In genomic region chr21:14376854-14377253, GRCh38 we compare ENCODE assay signal across 22 cellular contexts. TPM values are rescaled to one million over a fixed set of nuclear protein-coding genes. Genes with fewer than 3 reads are reported as not detected.
DNase-seq lines count a peak whose midpoint lies in the region; ATAC-seq and TF ChIP-seq lines count a peak whose summit lies in the region.
"Had no signal": no experiment of that assay in that cellular context is flagged by ENCODE, and none has a peak within 500 bp of the region (broad histone marks: within the 10 kb centered on the region; RNA-seq: fewer than 3 reads in every experiment).

No MANE protein-coding gene starts in this region.

- H3K4me1 Mint-ChIP-seq in GM23338 = peaks cover 7% of the 10 kb centered on the region; the same call in 2 of the 3 replicates
- H3K4me1 Mint-ChIP-seq in endodermal cell = peaks cover 5% of the 10 kb centered on the region
- peaks cover 33% of the 10 kb centered on the region for H3K4me1 Mint-ChIP-seq in activated CD4-positive, alpha-beta T cell treated with anti-CD3 and anti-CD28 coated beads, Interleukin-2, amount 10 ng/mL, durations not matched to agents 7 days and 5 days

- H3K9me2 ChIP-seq in GM23338 (ENCODE audit: insufficient read depth) (no peaks in the 10 kb centered on the region), OCI-LY7 (ENCODE audit: insufficient read depth, low read length) (no peaks in the 10 kb centered on the region)

- no peak overlapping the region for H3K4me3 Mint-ChIP-seq in GM23338
- no peak overlapping the region for H3K4me3 Mint-ChIP-seq in endodermal cell
- no peak overlapping the region for H3K4me3 Mint-ChIP-seq in activated CD4-positive, alpha-beta T cell treated with anti-CD3 and anti-CD28 coated beads, Interleukin-2, amount 10 ng/mL, durations not matched to agents 7 days and 5 days
- H3K4me3 Mint-ChIP-seq: immature natural killer cell; stimulated activated naive CD8-positive, alpha-beta T cell treated with anti-CD3 and anti-CD28 coated beads, Interleukin-15, amount 100 ng/mL, for 72 hours had no signal

- H3K27ac ChIP-seq in A673 (ENCODE audit: low read depth, low read length, poor library complexity, severe bottlenecking) = no peak overlapping the region
- H3K27ac ChIP-seq in GM23338 (ENCODE audit: low read depth) = no peak overlapping the region
- H3K27ac ChIP-seq in OCI-LY7 (ENCODE audit: low read depth, low read length, poor library complexity, severe bottlenecking) = no peak overlapping the region
- no peak overlapping the region for H3K27ac ChIP-seq in endodermal cell (ENCODE audit: low read depth, low read length)
- H3K27ac ChIP-seq: adrenal gland, esophagus squamous epithelium, ovary, sigmoid colon, upper lobe of right lung had no signal

- POLR2A ChIA-PET in A673 (lab: Charles Lee; ENCODE audit: low non-redundant PET) = no interaction called here
- POLR2A ChIA-PET in OCI-LY7 (lab: Charles Lee) = no interaction called here
- POLR2A ChIA-PET in activated CD4-positive, alpha-beta T cell treated with anti-CD3 and anti-CD28 coated beads, Interleukin-2, amount 10 ng/mL, durations not matched to agents 7 days and 5 days (lab: Charles Lee) = no interaction called here

- CTCF ChIA-PET in A673 (lab: Charles Lee) (interaction anchor here (1.8 kb wide), 1 partner anchor 70 kb away, joined by 7 read pairs; no protein-coding TSS in a partner anchor), OCI-LY7 (lab: Charles Lee; ENCODE audit: unreplicated experiment) (no interaction called here)
- CTCF ChIA-PET in activated CD4-positive, alpha-beta T cell treated with anti-CD3 and anti-CD28 coated beads, Interleukin-2, amount 10 ng/mL, durations not matched to agents 7 days and 5 days (lab: Charles Lee) = no interaction called here

- H3K27ac Mint-ChIP-seq in GM23338 = no peak overlapping the region
- no peak overlapping the region for H3K27ac Mint-ChIP-seq in endodermal cell
- no peak overlapping the region for H3K27ac Mint-ChIP-seq in activated CD4-positive, alpha-beta T cell treated with anti-CD3 and anti-CD28 coated beads, Interleukin-2, amount 10 ng/mL, durations not matched to agents 7 days and 5 days
- H3K27ac Mint-ChIP-seq: immature natural killer cell had no signal

- H3K4me2 ChIP-seq in GM23338 (no peak overlapping the region), OCI-LY7 (ENCODE audit: low read length) (no peak overlapping the region)

- H2AFZ ChIP-seq in GM23338 (no peak overlapping the region), OCI-LY7 (ENCODE audit: low read length) (no peak overlapping the region)

- H3K36me3 Mint-ChIP-seq in GM23338 (ENCODE audit: low read depth) (peaks cover 63% of the 10 kb centered on the region), endodermal cell (ENCODE audit: low read depth) (peaks cover 66% of the 10 kb centered on the region)
- H3K36me3 Mint-ChIP-seq in activated CD4-positive, alpha-beta T cell treated with anti-CD3 and anti-CD28 coated beads, Interleukin-2, amount 10 ng/mL, durations not matched to agents 7 days and 5 days (ENCODE audit: low read depth) = peaks cover 43% of the 10 kb centered on the region

- intact Hi-C loops in A673 (cut with micrococcal nuclease; ENCODE audit: unreplicated experiment) = no loop called here
- intact Hi-C loops in OCI-LY7 (cut with micrococcal nuclease; ENCODE audit: unreplicated experiment) = loop anchor here (10.0 kb wide), 1 partner anchor 272 kb away; no protein-coding TSS in a partner anchor

- H3K9me3 Mint-ChIP-seq in GM23338 (no peaks in the 10 kb centered on the region), endodermal cell (no peaks in the 10 kb centered on the region)
- H3K9me3 Mint-ChIP-seq in activated CD4-positive, alpha-beta T cell treated with anti-CD3 and anti-CD28 coated beads, Interleukin-2, amount 10 ng/mL, durations not matched to agents 7 days and 5 days = no peaks in the 10 kb centered on the region
- H3K9me3 Mint-ChIP-seq: immature natural killer cell; stimulated activated naive CD8-positive, alpha-beta T cell treated with anti-CD3 and anti-CD28 coated beads, Interleukin-15, amount 100 ng/mL, for 72 hours had no signal

- H3F3A ChIP-seq in GM23338 (replicated peaks; ENCODE audit: low read depth) = no peaks in the 10 kb centered on the region

- no peaks in the 10 kb centered on the region for H3K27me3 ChIP-seq in A673 (replicated peaks; ENCODE audit: insufficient read depth, low read depth, low read length, poor library complexity)
- no peaks in the 10 kb centered on the region for H3K27me3 ChIP-seq in GM23338 (ENCODE audit: insufficient read depth)
- H3K27me3 ChIP-seq in endodermal cell (ENCODE audit: control insufficient read depth, insufficient read depth, low read length, poor library complexity, severe bottlenecking) = no peaks in the 10 kb centered on the region
- H3K27me3 ChIP-seq: adrenal gland, esophagus squamous epithelium, ovary, sigmoid colon, upper lobe of right lung had no signal

- no peak overlapping the region for H3K9ac ChIP-seq in endodermal cell (ENCODE audit: extremely low read depth, low read length, poor library complexity, severe bottlenecking)

- BruUV-seq in A673 (replicated peaks; lab: Mats Ljungman, UMichigan) = no TSS peak
- BruUV-seq in OCI-LY7 (replicated peaks; lab: Mats Ljungman, UMichigan) = no TSS peak

- TF ChIP-seq CTCF in A673 (conservative IDR thresholded peaks at IDR 0.05; ENCODE audit: low read depth, low read length) (peak; percentile 38; the same call in 1 of the 2 replicates), GM23338 (conservative IDR thresholded peaks at IDR 0.05; ENCODE audit: low read depth in 2 of 2) (peak; percentile 33 to 51; a peak in 3 of 4 replicates), OCI-LY7 (conservative IDR thresholded peaks at IDR 0.05; ENCODE audit: low read length) (peak; percentile 70), endodermal cell (conservative IDR thresholded peaks at IDR 0.05) (peak; percentile 63)

- H3K27me3 Mint-ChIP-seq in GM23338 (ENCODE audit: insufficient read depth, low read depth, poor library complexity) (no peaks in the 10 kb centered on the region), endodermal cell (ENCODE audit: insufficient read depth) (no peaks in the 10 kb centered on the region)
- H3K27me3 Mint-ChIP-seq in activated CD4-positive, alpha-beta T cell treated with anti-CD3 and anti-CD28 coated beads, Interleukin-2, amount 10 ng/mL, durations not matched to agents 7 days and 5 days = no peaks in the 10 kb centered on the region
- H3K27me3 Mint-ChIP-seq: stimulated activated naive CD8-positive, alpha-beta T cell treated with anti-CD3 and anti-CD28 coated beads, Interleukin-15, amount 100 ng/mL, for 72 hours had no signal

- DNase-seq in A673 (ENCODE audit: low spot score) (peak; percentile 35), GM23338 (ENCODE audit: low spot score) (peak; percentile 41), OCI-LY7 (ENCODE audit: low spot score) (peak; percentile 16), endodermal cell (peak; percentile 48), erythroblast (lab: John Stamatoyannopoulos, UW) (no peak)
- no peak for DNase-seq in activated CD4-positive, alpha-beta T cell treated with anti-CD3 and anti-CD28 coated beads for 1 hour
- DNase-seq in activated CD4-positive, alpha-beta T cell treated with anti-CD3 and anti-CD28 coated beads, Interleukin-2, amount 10 ng/mL, durations not matched to agents 7 days and 5 days = no peak
- DNase-seq: activated CD4-positive, CD25-positive, alpha-beta regulatory T cell treated with anti-CD3 and anti-CD28 coated beads, Interleukin-2, amount 50 U/mL, for 72 hours; activated effector memory CD4-positive, alpha-beta T cell treated with anti-CD3 and anti-CD28 coated beads, Interleukin-2, amount 50 U/mL, for 16 hours; adrenal gland; EL; esophagus squamous epithelium; immature natural killer cell; NCI-H187; ovary; SHP77 treated with DMSO at 0.1 percent for 48 hours; sigmoid colon; stimulated activated CD4-positive, alpha-beta T cell treated with anti-CD3 and anti-CD28 coated beads, Interleukin-1b, Interleukin-23, amount 100 ng/mL, for 48 hours; stimulated activated naive CD8-positive, alpha-beta T cell treated with anti-CD3 and anti-CD28 coated beads, Interleukin-15, amount 100 ng/mL, for 72 hours; T-helper 2 cell; upper lobe of right lung had no signal

- H3K4me3 ChIP-seq in A673 (ENCODE audit: low read depth, low read length, poor library complexity, severe bottlenecking) = no peak overlapping the region
- H3K4me3 ChIP-seq in GM23338 = no peak overlapping the region
- no peak overlapping the region for H3K4me3 ChIP-seq in OCI-LY7 (ENCODE audit: low read depth, low read length, poor library complexity, severe bottlenecking)
- H3K4me3 ChIP-seq in endodermal cell (ENCODE audit: low read length) = no peak overlapping the region
- H3K4me3 ChIP-seq: adrenal gland, esophagus squamous epithelium, ovary, sigmoid colon, upper lobe of right lung had no signal

- no peak for ATAC-seq in GM23338
- no peak for ATAC-seq in GM18517 (IDR thresholded peaks at IDR 0.05; ENCODE audit: unreplicated experiment)
- ATAC-seq: stimulated activated naive CD8-positive, alpha-beta T cell treated with anti-CD3 and anti-CD28 coated beads, Interleukin-15, amount 100 ng/mL, for 72 hours; upper lobe of right lung had no signal

- peaks cover 37% of the 10 kb centered on the region for H3K79me2 ChIP-seq in GM23338 (replicated peaks; ENCODE audit: insufficient read depth)
- peaks cover 27% of the 10 kb centered on the region for H3K79me2 ChIP-seq in OCI-LY7 (ENCODE audit: insufficient read depth, low read depth, low read length)

- H3K4me1 ChIP-seq in A673 (ENCODE audit: insufficient read depth, low read length, poor library complexity, severe bottlenecking) (peaks cover 25% of the 10 kb centered on the region), GM23338 (ENCODE audit: insufficient read depth) (peaks cover 8% of the 10 kb centered on the region), OCI-LY7 (ENCODE audit: insufficient read depth, low read length, poor library complexity, severe bottlenecking) (peaks cover 21% of the 10 kb centered on the region), endodermal cell (ENCODE audit: control insufficient read depth, insufficient read depth, low read length) (no peaks in the 10 kb centered on the region)

- peaks cover 65% of the 10 kb centered on the region for H3K36me3 ChIP-seq in A673 (ENCODE audit: insufficient read depth, low read length, poor library complexity, severe bottlenecking)
- H3K36me3 ChIP-seq in GM23338 (ENCODE audit: insufficient read depth) = peaks cover 49% of the 10 kb centered on the region; the same call in 1 of the 2 replicates
- peaks cover 83% of the 10 kb centered on the region for H3K36me3 ChIP-seq in OCI-LY7 (ENCODE audit: insufficient read depth, low read length)
- peaks cover 81% of the 10 kb centered on the region for H3K36me3 ChIP-seq in endodermal cell (ENCODE audit: control insufficient read depth, insufficient read depth, low read length)
- H3K36me3 ChIP-seq: ovary had no signal

- no peak for TF ChIP-seq POLR2A in erythroblast (IDR thresholded peaks at IDR 0.05; ENCODE audit: low read length)

- no peaks in the 10 kb centered on the region for H3K9me3 ChIP-seq in A673 (ENCODE audit: low read depth, low read length, poor library complexity, severe bottlenecking)
- H3K9me3 ChIP-seq in OCI-LY7 (ENCODE audit: low read length) = no peaks in the 10 kb centered on the region
- H3K9me3 ChIP-seq in endodermal cell (ENCODE audit: control insufficient read depth, low read length) = no peaks in the 10 kb centered on the region
- H3K9me3 ChIP-seq: adrenal gland, esophagus squamous epithelium, ovary, sigmoid colon, upper lobe of right lung had no signal

- WGBS in endodermal cell (ENCODE audit: insufficient coverage in 1 of 2, insufficient read length in 1 of 2), 2 experiments = 83 to 96% methylated on average over 1 to 2 of the region's 2 CpGs

- H4K20me1 ChIP-seq in GM23338 (replicated peaks; ENCODE audit: insufficient read depth) (peaks cover 5% of the 10 kb centered on the region; the same call in 1 of the 2 replicates), OCI-LY7 (ENCODE audit: insufficient read depth, low read length) (0 out of 2 replicates have a peak, but pooled peaks cover 5% of the 10 kb centered on the region)

RNA-seq across cellular contexts. Expression of gene HSPA13, which starts 6.1 kb away (rescaled TPM):
- total RNA-seq in A673 (2021) (49.3 and 51.3 TPM in 2 replicates), OCI-LY7 (2022) (31.7 and 33.4 TPM in 2 replicates), endodermal cell (10 to 100 TPM; 35.0 to 39.7 TPM)
- total RNA-seq in GM23338 (2014; rRNA removed; shearing (Covaris generic)) = 34.8 and 39.0 TPM in 2 replicates
- polyA plus RNA-seq in GM23338 (2016; fragmentation: Nextera tagmentation; extraction: Ambion mirVana) = 16.6 and 17.7 TPM in 2 replicates
- total RNA-seq in OCI-LY7 (2014; rRNA removed; shearing (Covaris generic)) = 14.6 and 17.8 TPM in 2 replicates
- 59.3 TPM for polyA plus RNA-seq in endodermal cell (2013, experiment 1 of 2)
- polyA plus RNA-seq in endodermal cell (2013, experiment 2 of 2) = 59.7 TPM
- 10 to 100 TPM; 26.6 to 29.6 TPM for total RNA-seq in activated CD4-positive, alpha-beta T cell treated with anti-CD3 and anti-CD28 coated beads, Interleukin-2, amount 10 ng/mL, durations not matched to agents 7 days and 5 days

Comparison
In these comparisons a context has a peak if more than half of its experiments do, and no peak if none do; other contexts are left out.
1. DNase-seq: peak in A673 (single experiment), GM23338 (single experiment), OCI-LY7 (single experiment) and endodermal cell (single experiment); none in erythroblast (0 of 2), activated CD4-positive, alpha-beta T cell treated with anti-CD3 and anti-CD28 coated beads for 1 hour (single experiment) and activated CD4-positive, alpha-beta T cell treated with anti-CD3 and anti-CD28 coated beads, Interleukin-2, amount 10 ng/mL, durations not matched to agents 7 days and 5 days (single experiment).
2. Peak in every context shown above with its lines, with median percentiles within 50 percentile points of each other: CTCF ChIP-seq.